Comparison of ENCODE assay signal across 14 cellular contexts in genomic region chr2:61134141-61134540, GRCh38.
"Had no signal": no experiment of that assay in that cellular context is flagged by ENCODE, and none has a peak within 500 bp of the region (broad histone marks: within the 10 kb centered on the region; RNA-seq: fewer than 3 reads in every experiment).

No MANE protein-coding gene starts in this region.

- H3K9me3 ChIP-seq: pancreas, upper lobe of right lung had no signal

- H3K4me3 ChIP-seq: neural progenitor cell, pancreas, skin epidermis, upper lobe of right lung had no signal

- H3K27ac Mint-ChIP-seq: activated CD4-positive, alpha-beta memory T cell treated with anti-CD3 and anti-CD28 coated beads for 36 hours; activated naive CD8-positive, alpha-beta T cell; effector memory CD8-positive, alpha-beta T cell; mesothelial cell of epicardium; neural progenitor cell; T-helper 2 cell treated with Interferon-gamma antibody and Interleukin-4, amounts not matched to agents 5 μg/mL and 100 μg/mL, for 36 hours had no signal

- H3K4me3 Mint-ChIP-seq: activated CD4-positive, alpha-beta memory T cell treated with anti-CD3 and anti-CD28 coated beads for 36 hours; activated naive CD8-positive, alpha-beta T cell; activated T-cell treated with anti-CD3 and anti-CD28 coated beads, Interleukin-2, amount 50 U/mL, for 4 hours; effector memory CD8-positive, alpha-beta T cell; mesothelial cell of epicardium; neural progenitor cell; T-helper 2 cell treated with Interferon-gamma antibody and Interleukin-4, amounts not matched to agents 5 μg/mL and 100 μg/mL, for 36 hours had no signal

- H3K27ac ChIP-seq: epithelial cell of prostate, neural progenitor cell, pancreas, skin epidermis, upper lobe of right lung had no signal

- ATAC-seq: activated T-cell treated with anti-CD3 and anti-CD28 coated beads, Interleukin-2, amount 50 U/mL, for 4 hours; effector memory CD8-positive, alpha-beta T cell; pancreas; upper lobe of right lung had no signal

- H3K27me3 ChIP-seq: neural progenitor cell, pancreas, upper lobe of right lung had no signal

- H3K27me3 Mint-ChIP-seq: activated CD4-positive, alpha-beta memory T cell treated with anti-CD3 and anti-CD28 coated beads for 36 hours; activated naive CD8-positive, alpha-beta T cell; effector memory CD8-positive, alpha-beta T cell had no signal

- H3K36me3 Mint-ChIP-seq: activated CD4-positive, alpha-beta memory T cell treated with anti-CD3 and anti-CD28 coated beads for 36 hours; activated naive CD8-positive, alpha-beta T cell; mesothelial cell of epicardium; neural progenitor cell had no signal

- H3K36me3 ChIP-seq: neural progenitor cell, pancreas, upper lobe of right lung had no signal

- H3K4me1 Mint-ChIP-seq: neural progenitor cell had no signal

- H3K4me1 ChIP-seq: neural progenitor cell, pancreas, upper lobe of right lung had no signal

- H3K9me3 Mint-ChIP-seq: activated CD4-positive, alpha-beta memory T cell treated with anti-CD3 and anti-CD28 coated beads for 36 hours; activated T-cell treated with anti-CD3 and anti-CD28 coated beads, Interleukin-2, amount 50 U/mL, for 4 hours; effector memory CD8-positive, alpha-beta T cell; T-helper 2 cell treated with Interferon-gamma antibody and Interleukin-4, amounts not matched to agents 5 μg/mL and 100 μg/mL, for 36 hours had no signal

- DNase-seq: activated CD4-positive, alpha-beta memory T cell treated with anti-CD3 and anti-CD28 coated beads for 36 hours; activated CD4-positive, CD25-positive, alpha-beta regulatory T cell treated with anti-CD3 and anti-CD28 coated beads, Interleukin-2, amount 50 U/mL, for 72 hours; activated gamma-delta T cell; activated T-cell treated with anti-CD3 and anti-CD28 coated beads, Interleukin-2, amount 50 U/mL, for 4 hours; cortex of kidney; effector memory CD8-positive, alpha-beta T cell; pancreas; upper lobe of right lung had no signal
